ENCODE assay signal across 1 cellular context in genomic region chr1:211257831-211258225, GRCh38.
TF ChIP-seq lines count a peak whose summit lies in the region.

No MANE protein-coding gene starts in this region.

TF ChIP-seq in K562, 482 proteins besides CTCF, POLR2A, EP300 and RAD21 (continued from another document):
- TF ChIP-seq PREB (CRISPR knock-in tag; IDR thresholded peaks at IDR 0.05) = 0 out of 2 replicates have a peak, but pooled peaks have one; percentile 61
- no peak for TF ChIP-seq POU5F1 (IDR thresholded peaks at IDR 0.05; ENCODE audit: borderline replicate concordance, low read depth, low read length, partially characterized antibody)
TF ChIP-seq in K562: peak in this region for 3.
